17 cellular contexts compared by ENCODE assay signal in the genomic region with DNA sequence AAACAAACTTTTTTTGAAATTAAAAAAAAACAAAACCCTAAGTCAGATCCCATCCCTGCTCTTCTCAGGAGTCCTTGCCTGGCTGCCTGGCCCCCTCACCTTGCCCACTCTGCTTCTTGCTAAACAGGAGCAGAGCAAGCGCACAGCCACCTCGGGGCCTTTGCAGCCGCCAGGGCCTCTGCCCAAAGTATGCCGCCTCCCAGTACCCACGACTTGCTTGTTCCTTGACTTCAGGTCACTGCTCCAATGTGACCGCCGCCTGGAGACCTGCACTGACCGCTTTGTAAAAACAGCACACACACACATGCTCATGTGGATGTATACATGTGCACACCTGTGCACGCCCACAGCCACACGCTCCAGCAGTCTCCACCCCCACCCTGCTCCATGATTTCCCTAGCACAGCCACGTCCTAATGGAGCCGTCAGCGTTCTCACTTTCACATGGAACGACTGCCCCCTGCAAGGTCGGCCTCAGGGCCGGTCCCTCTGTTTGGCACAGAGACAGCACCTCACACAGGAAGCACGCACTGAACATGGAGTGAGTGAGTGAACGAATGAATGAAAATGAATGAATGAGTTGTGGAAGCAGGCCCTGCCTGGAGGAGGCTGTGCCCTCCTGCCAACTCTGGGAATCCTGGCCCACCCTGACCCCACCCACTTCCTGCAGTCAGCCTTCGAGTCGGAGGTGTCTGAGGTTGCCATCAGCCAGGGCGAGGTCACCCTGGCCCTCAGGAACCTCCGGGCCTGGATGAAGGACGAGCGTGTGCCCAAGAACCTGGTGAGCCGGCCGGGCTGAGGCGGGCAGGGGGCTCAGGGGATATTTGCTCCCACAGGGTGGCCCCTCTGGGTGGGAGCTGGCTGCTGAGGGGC. TPM values are rescaled to one million over a fixed set of nuclear protein-coding genes. Genes with fewer than 3 reads are reported as not detected.
A peak's percentile ranks its signal among the peaks of the same experiment; 100 is the strongest.
DNase-seq lines count a peak whose midpoint lies in the region; ATAC-seq, FAIRE-seq and TF ChIP-seq lines count a peak whose summit lies in the region.
"Had no signal": no experiment of that assay in that cellular context is flagged by ENCODE, and none has a peak within 500 bp of the region (broad histone marks: within the 10 kb centered on the region; RNA-seq: fewer than 3 reads in every experiment).

No MANE protein-coding gene starts in this region.

- H3K9ac ChIP-seq in HepG2 (ENCODE audit: insufficient read depth, low read depth, low read length) (peak overlapping the region; percentile 11; the same call in 1 of the 2 replicates), astrocyte (ENCODE audit: low read length) (no peak overlapping the region)
- H3K9ac ChIP-seq: KMS-11 had no signal

- H3K36me3 ChIP-seq in HepG2 (replicated peaks in 1 of 2; ENCODE audit: control insufficient read depth in 1 of 2, insufficient read depth in 2 of 2, low read length in 2 of 2) (no peaks in the 10 kb centered on the region), right lobe of liver (no peaks in the 10 kb centered on the region), astrocyte (ENCODE audit: insufficient read depth, low read length) (no peaks in the 10 kb centered on the region)

- H3K36me3 Mint-ChIP-seq in astrocyte (ENCODE audit: low read depth, unreplicated experiment) (peaks cover 2% of the 10 kb centered on the region), mesothelial cell of epicardium (no peaks in the 10 kb centered on the region)

- H3K4me3 ChIP-seq in HepG2 (replicated peaks in 1 of 3; ENCODE audit: insufficient read depth in 1 of 3, low read depth in 2 of 3, low read length in 3 of 3) (no peak overlapping the region), right lobe of liver (no peak overlapping the region), astrocyte (ENCODE audit: insufficient read depth, low read depth, low read length) (no peak overlapping the region)
- H3K4me3 ChIP-seq: MG63 had no signal

- H3K27me3 ChIP-seq in HepG2 (ENCODE audit: control insufficient read depth in 1 of 2, insufficient read depth in 2 of 2, low read length in 2 of 2) (no peaks in the 10 kb centered on the region), right lobe of liver (no peaks in the 10 kb centered on the region), astrocyte (ENCODE audit: insufficient read depth, low read length) (no peaks in the 10 kb centered on the region)
- H3K27me3 ChIP-seq: MG63 had no signal

- H3K4me1 Mint-ChIP-seq in astrocyte (ENCODE audit: low read depth, unreplicated experiment) = peaks cover 9% of the 10 kb centered on the region
- H3K4me1 Mint-ChIP-seq in mesothelial cell of epicardium = peaks cover 30% of the 10 kb centered on the region

- no peak for FAIRE-seq in HepG2 (lab: Jason Lieb, UNC)
- FAIRE-seq in astrocyte (lab: Jason Lieb, UNC) = no peak
- FAIRE-seq: GM18507 had no signal

- peak overlapping the region; percentile 87 for H3K27ac ChIP-seq in HepG2 (ENCODE audit: extremely low read length, insufficient read depth, low read length)
- H3K27ac ChIP-seq in right lobe of liver = no peak overlapping the region
- H3K27ac ChIP-seq in astrocyte (ENCODE audit: low read depth, low read length) = no peak overlapping the region
- H3K27ac ChIP-seq: C4-2B, KMS-11 had no signal

- no peak for TF ChIP-seq RAD21 in HepG2 (CRISPR knock-in tag; IDR thresholded peaks at IDR 0.05)

- ATAC-seq in HepG2 = no peak
- ATAC-seq in right lobe of liver = no peak
- no peak for ATAC-seq in SK-N-SH treated with all-trans-retinoic acid at 6 μM for 48 hours
- ATAC-seq in sciatic nerve = no peak
- no peak for ATAC-seq in left lobe of liver

- no peaks in the 10 kb centered on the region for H3K9me3 ChIP-seq in HepG2 (ENCODE audit: low read length)
- no peaks in the 10 kb centered on the region for H3K9me3 ChIP-seq in right lobe of liver
- no peaks in the 10 kb centered on the region for H3K9me3 ChIP-seq in astrocyte (ENCODE audit: insufficient read depth, low read depth, low read length)
- H3K9me3 ChIP-seq: MG63 had no signal

- H3K4me3 Mint-ChIP-seq in astrocyte (ENCODE audit: unreplicated experiment) (peak overlapping the region; percentile 29), mesothelial cell of epicardium (no peak overlapping the region)

- H3K79me2 ChIP-seq in HepG2 (ENCODE audit: insufficient read depth, low read length) (no peaks in the 10 kb centered on the region), astrocyte (ENCODE audit: insufficient read depth, low read length) (no peaks in the 10 kb centered on the region)

- H3K9me3 Mint-ChIP-seq in astrocyte (ENCODE audit: unreplicated experiment) = no peaks in the 10 kb centered on the region
- H3K9me3 Mint-ChIP-seq in mesothelial cell of epicardium = no peaks in the 10 kb centered on the region

- no peak for DNase-seq in HepG2 (ENCODE audit: low spot score)
- no peak for DNase-seq in right lobe of liver
- DNase-seq in astrocyte (ENCODE audit: low read depth) = no peak
- DNase-seq in mesothelial cell of epicardium (ENCODE audit: low spot score in 2 of 2, unreplicated experiment in 2 of 2) = no peak
- DNase-seq in sciatic nerve (ENCODE audit: low spot score) = no peak
- DNase-seq in iPS-NIHi11 (ENCODE audit: low spot score) = no peak
- no peak for DNase-seq in left lobe of liver (ENCODE audit: low spot score)
- DNase-seq: 8988T, HCEC 1CT, MG63, NCI-H1092 treated with DMSO at 0.1 percent for 48 hours, NCI-H1694 treated with DMSO at 0.1 percent for 48 hours, NCI-H446 had no signal

- intact Hi-C loops in HepG2 (cut with micrococcal nuclease; ENCODE audit: unreplicated experiment) = loop anchor here (1.0 kb wide), 1 partner anchor 9 kb away; no protein-coding TSS in a partner anchor
- intact Hi-C loops in right lobe of liver (cut with DNase I) = no loop called here
- intact Hi-C loops in sciatic nerve (cut with DNase I) = no loop called here

- no peak for TF ChIP-seq POLR2A in HepG2 (IDR thresholded peaks at IDR 0.05; ENCODE audit: insufficient read depth in 1 of 2, low read depth in 2 of 2, low read length in 2 of 2)
- TF ChIP-seq POLR2A in right lobe of liver (IDR thresholded peaks at IDR 0.05) = no peak

- POLR2A ChIA-PET in HepG2 (lab: Yijun Ruan, JAX) = no interaction called here

- 88% methylated on average over 18 of the region's 27 CpGs for WGBS in HepG2 (ENCODE audit: low lambda C conversion rate)
- WGBS in right lobe of liver (ENCODE audit: insufficient coverage, low coverage, low lambda C conversion rate, missing lambda C conversion rate) = 79% methylated on average over 17 of the region's 27 CpGs

- H2AFZ ChIP-seq in HepG2 (ENCODE audit: low read length) (no peak overlapping the region), astrocyte (ENCODE audit: low read depth, low read length) (no peak overlapping the region)

- H3K4me1 ChIP-seq in HepG2 (ENCODE audit: insufficient read depth, low read length) = peaks cover 75% of the 10 kb centered on the region
- peaks cover 0 to 7% (median 0%) of the 10 kb centered on the region in 4 donors for H3K4me1 ChIP-seq in right lobe of liver
- peaks cover 19% of the 10 kb centered on the region for H3K4me1 ChIP-seq in astrocyte (ENCODE audit: insufficient read depth, low read length)

- H4K20me1 ChIP-seq in HepG2 (ENCODE audit: insufficient read depth, low read length) = no peaks in the 10 kb centered on the region
- no peaks in the 10 kb centered on the region for H4K20me1 ChIP-seq in astrocyte (ENCODE audit: insufficient read depth, low read length)

- TF ChIP-seq EP300 in HepG2 (IDR thresholded peaks at IDR 0.05; ENCODE audit: low read depth in 2 of 2, low read length in 2 of 2) = no peak
- no peak for TF ChIP-seq EP300 in HepG2 (CRISPR knock-in tag; IDR thresholded peaks at IDR 0.05; ENCODE audit: borderline replicate concordance)

- H3K27me3 Mint-ChIP-seq in astrocyte (ENCODE audit: low read depth, unreplicated experiment) = peaks cover 4% of the 10 kb centered on the region
- H3K27me3 Mint-ChIP-seq in mesothelial cell of epicardium (ENCODE audit: low read depth) = no peaks in the 10 kb centered on the region

- in situ Hi-C loops in HepG2 (cut with HindIII; ENCODE audit: extremely low pct_ligation_motif_present, low pct_unique_long_range_greater_than_20kb) = no loop called here

- CTCF ChIA-PET in HepG2 (lab: Yijun Ruan, JAX; ENCODE audit: low intra/inter-chr PET ratio, low total read pairs) = no interaction called here

- TF ChIP-seq CTCF in HepG2 (CRISPR knock-in tag; IDR thresholded peaks at IDR 0.05) (no peak), right lobe of liver (IDR thresholded peaks at IDR 0.05) (no peak), astrocyte (IDR thresholded peaks at IDR 0.05; ENCODE audit: insufficient read depth, low read depth, low read length) (no peak), mesothelial cell of epicardium (IDR thresholded peaks at IDR 0.05; ENCODE audit: unreplicated experiment) (no peak)

- peak overlapping the region; percentile 95; the same call in 1 of the 2 replicates for H3K4me2 ChIP-seq in HepG2 (ENCODE audit: low read depth, low read length)
- no peak overlapping the region for H3K4me2 ChIP-seq in astrocyte (ENCODE audit: low read length)
- H3K4me2 ChIP-seq: KMS-11 had no signal

- no TSS peak for BruUV-seq in HepG2 (replicated peaks; lab: Mats Ljungman, UMichigan)

- H3K27ac Mint-ChIP-seq in astrocyte (ENCODE audit: unreplicated experiment) (no peak overlapping the region), mesothelial cell of epicardium (peak overlapping the region; percentile 24)

RNA-seq across cellular contexts. Expression of gene ALDH3B1, which starts 8.0 kb away (rescaled TPM):
- total RNA-seq in HepG2 (2016; rRNA removed; fragmentation: Illumina TruSeq; extraction: Trizol) (4.0 and 4.5 TPM in 2 replicates), right lobe of liver (1 to 10 TPM; 2.3 to 7.4 (median 4.4) TPM), astrocyte (1.1 and 1.3 TPM in 2 replicates), mesothelial cell of epicardium (1.4 to 1.8 TPM (median 1.7 TPM) in 3 replicates), sciatic nerve (46.7 TPM), left lobe of liver (3.2 TPM)
- 0.62 and 0.91 TPM in 2 replicates for total RNA-seq in HepG2 (2016; cell fraction: cytosol; rRNA removed; fragmentation: Illumina TruSeq; extraction: Trizol; ENCODE audit: low read depth)
- total RNA-seq in HepG2 (2016; cell fraction: insoluble cytoplasmic fraction; rRNA removed; fragmentation: Illumina TruSeq; extraction: Trizol) = 4.3 and 4.5 TPM in 2 replicates
- 2.2 and 2.4 TPM in 2 replicates for total RNA-seq in HepG2 (2016; cell fraction: membrane; rRNA removed; fragmentation: Illumina TruSeq; extraction: Trizol)
- 1.6 and 2.1 TPM in 2 replicates for total RNA-seq in HepG2 (2016; cell fraction: nucleus; rRNA removed; fragmentation: Illumina TruSeq; extraction: Trizol)
- polyA plus RNA-seq in HepG2 (2011; rRNA removed) = 5.1 and 6.7 TPM in 2 replicates
- 2.8 and 5.9 TPM in 2 replicates for polyA plus RNA-seq in HepG2 (2011; cell fraction: cytosol; rRNA removed)
- 5.1 and 6.8 TPM in 2 replicates for polyA plus RNA-seq in HepG2 (2011; cell fraction: nucleus; rRNA removed)
- polyA plus RNA-seq in HepG2 (2012) = 2.1 and 3.2 TPM in 2 replicates
- polyA plus RNA-seq in HepG2 (2016; cell fraction: cytosol; fragmentation: Illumina TruSeq; extraction: Trizol; ENCODE audit: low read depth) = 0.81 and 0.85 TPM in 2 replicates
- 4.5 and 4.7 TPM in 2 replicates for polyA plus RNA-seq in HepG2 (2016; cell fraction: insoluble cytoplasmic fraction; fragmentation: Illumina TruSeq; extraction: Trizol; ENCODE audit: low read depth)
- polyA plus RNA-seq in HepG2 (2016; cell fraction: membrane; fragmentation: Illumina TruSeq; extraction: Trizol; ENCODE audit: low read depth) = 1.9 and 2.1 TPM in 2 replicates
- 4.1 and 4.6 TPM in 2 replicates for polyA plus RNA-seq in HepG2 (2016; cell fraction: nucleus; fragmentation: Illumina TruSeq; extraction: Trizol; ENCODE audit: insufficient read depth, low read depth)
- polyA minus RNA-seq in HepG2 (2011; rRNA and poly(A)+ RNA removed; ENCODE audit: low replicate concordance) = 7.3 and 37.4 TPM in 2 replicates
- 2.2 and 3.3 TPM in 2 replicates for polyA minus RNA-seq in HepG2 (2011; cell fraction: cytosol; rRNA and poly(A)+ RNA removed)
- polyA minus RNA-seq in HepG2 (2011; cell fraction: nucleus; rRNA and poly(A)+ RNA removed) = 1.6 and 3.1 TPM in 2 replicates

RNA-seq across cellular contexts. Expression of gene NDUFS8, which starts 12.4 kb away (rescaled TPM):
- 120 and 158 TPM in 2 replicates for total RNA-seq in HepG2 (2016; rRNA removed; fragmentation: Illumina TruSeq; extraction: Trizol)
- total RNA-seq in HepG2 (2016; cell fraction: cytosol; rRNA removed; fragmentation: Illumina TruSeq; extraction: Trizol; ENCODE audit: low read depth) = 120 and 122 TPM in 2 replicates
- 111 and 153 TPM in 2 replicates for total RNA-seq in HepG2 (2016; cell fraction: insoluble cytoplasmic fraction; rRNA removed; fragmentation: Illumina TruSeq; extraction: Trizol)
- 119 and 125 TPM in 2 replicates for total RNA-seq in HepG2 (2016; cell fraction: membrane; rRNA removed; fragmentation: Illumina TruSeq; extraction: Trizol)
- total RNA-seq in HepG2 (2016; cell fraction: nucleus; rRNA removed; fragmentation: Illumina TruSeq; extraction: Trizol) = 68.1 and 87.4 TPM in 2 replicates
- 96.7 and 101 TPM in 2 replicates for polyA plus RNA-seq in HepG2 (2011; rRNA removed)
- polyA plus RNA-seq in HepG2 (2011; cell fraction: cytosol; rRNA removed) = 77.4 and 163 TPM in 2 replicates
- 142 and 151 TPM in 2 replicates for polyA plus RNA-seq in HepG2 (2011; cell fraction: nucleus; rRNA removed)
- polyA plus RNA-seq in HepG2 (2012) = 65.2 and 96.9 TPM in 2 replicates
- 109 and 135 TPM in 2 replicates for polyA plus RNA-seq in HepG2 (2016; cell fraction: cytosol; fragmentation: Illumina TruSeq; extraction: Trizol; ENCODE audit: low read depth)
- 108 and 124 TPM in 2 replicates for polyA plus RNA-seq in HepG2 (2016; cell fraction: insoluble cytoplasmic fraction; fragmentation: Illumina TruSeq; extraction: Trizol; ENCODE audit: low read depth)
- polyA plus RNA-seq in HepG2 (2016; cell fraction: membrane; fragmentation: Illumina TruSeq; extraction: Trizol; ENCODE audit: low read depth) = 110 and 125 TPM in 2 replicates
- 158 and 161 TPM in 2 replicates for polyA plus RNA-seq in HepG2 (2016; cell fraction: nucleus; fragmentation: Illumina TruSeq; extraction: Trizol; ENCODE audit: insufficient read depth, low read depth)
- 172 and 212 TPM in 2 replicates for polyA minus RNA-seq in HepG2 (2011; rRNA and poly(A)+ RNA removed; ENCODE audit: low replicate concordance)
- polyA minus RNA-seq in HepG2 (2011; cell fraction: cytosol; rRNA and poly(A)+ RNA removed) = 66.2 and 72.5 TPM in 2 replicates
- 33.6 and 40.9 TPM in 2 replicates for polyA minus RNA-seq in HepG2 (2011; cell fraction: nucleus; rRNA and poly(A)+ RNA removed)
- 100 to 1,000 TPM in 3 of 6 experiments, 10 to 100 TPM in 3; 61.9 to 159 (median 88.4) TPM for total RNA-seq in right lobe of liver
- total RNA-seq in astrocyte = 159 and 170 TPM in 2 replicates
- 125 to 140 TPM (median 132 TPM) in 3 replicates for total RNA-seq in mesothelial cell of epicardium
- 63.9 TPM for total RNA-seq in sciatic nerve
- 104 TPM for total RNA-seq in left lobe of liver

RNA-seq across cellular contexts. Expression of gene UNC93B1, which starts 14.2 kb away (rescaled TPM):
- total RNA-seq in HepG2 (2016; rRNA removed; fragmentation: Illumina TruSeq; extraction: Trizol) (2.3 and 8.8 TPM in 2 replicates), right lobe of liver (10 to 100 TPM; 13.3 to 21.4 (median 17.9) TPM), astrocyte (37.3 and 39.6 TPM in 2 replicates), mesothelial cell of epicardium (19.0 to 23.7 TPM (median 20.4 TPM) in 3 replicates), sciatic nerve (37.0 TPM), left lobe of liver (18.9 TPM)
- 3.9 and 4.4 TPM in 2 replicates for total RNA-seq in HepG2 (2016; cell fraction: cytosol; rRNA removed; fragmentation: Illumina TruSeq; extraction: Trizol; ENCODE audit: low read depth)
- 2.9 and 9.2 TPM in 2 replicates for total RNA-seq in HepG2 (2016; cell fraction: insoluble cytoplasmic fraction; rRNA removed; fragmentation: Illumina TruSeq; extraction: Trizol)
- 4.6 and 5.3 TPM in 2 replicates for total RNA-seq in HepG2 (2016; cell fraction: membrane; rRNA removed; fragmentation: Illumina TruSeq; extraction: Trizol)
- 10.8 and 10.9 TPM in 2 replicates for total RNA-seq in HepG2 (2016; cell fraction: nucleus; rRNA removed; fragmentation: Illumina TruSeq; extraction: Trizol)
- polyA plus RNA-seq in HepG2 (2011; rRNA removed) = 18.9 and 25.3 TPM in 2 replicates
- 14.1 and 18.0 TPM in 2 replicates for polyA plus RNA-seq in HepG2 (2011; cell fraction: cytosol; rRNA removed)
- 71.1 and 107 TPM in 2 replicates for polyA plus RNA-seq in HepG2 (2011; cell fraction: nucleus; rRNA removed)
- 8.1 and 8.5 TPM in 2 replicates for polyA plus RNA-seq in HepG2 (2012)
- 1.5 and 2.4 TPM in 2 replicates for polyA plus RNA-seq in HepG2 (2016; cell fraction: cytosol; fragmentation: Illumina TruSeq; extraction: Trizol; ENCODE audit: low read depth)
- polyA plus RNA-seq in HepG2 (2016; cell fraction: insoluble cytoplasmic fraction; fragmentation: Illumina TruSeq; extraction: Trizol; ENCODE audit: low read depth) = 2.4 and 2.7 TPM in 2 replicates
- 3.0 and 3.2 TPM in 2 replicates for polyA plus RNA-seq in HepG2 (2016; cell fraction: membrane; fragmentation: Illumina TruSeq; extraction: Trizol; ENCODE audit: low read depth)
- 17.9 and 19.5 TPM in 2 replicates for polyA plus RNA-seq in HepG2 (2016; cell fraction: nucleus; fragmentation: Illumina TruSeq; extraction: Trizol; ENCODE audit: insufficient read depth, low read depth)
- 56.7 and 87.2 TPM in 2 replicates for polyA minus RNA-seq in HepG2 (2011; rRNA and poly(A)+ RNA removed; ENCODE audit: low replicate concordance)
- polyA minus RNA-seq in HepG2 (2011; cell fraction: cytosol; rRNA and poly(A)+ RNA removed) = 10.2 and 12.8 TPM in 2 replicates
- polyA minus RNA-seq in HepG2 (2011; cell fraction: nucleus; rRNA and poly(A)+ RNA removed) = 7.0 and 9.1 TPM in 2 replicates

RNA-seq across cellular contexts. Expression of gene TCIRG1, which starts 20.7 kb away (rescaled TPM):
- total RNA-seq in HepG2 (2016; rRNA removed; fragmentation: Illumina TruSeq; extraction: Trizol) (9.9 and 48.0 TPM in 2 replicates), right lobe of liver (10 to 100 TPM; 39.4 to 97.1 (median 69.3) TPM), astrocyte (55.1 and 56.5 TPM in 2 replicates), mesothelial cell of epicardium (60.0 to 63.4 TPM (median 60.5 TPM) in 3 replicates), sciatic nerve (128 TPM), left lobe of liver (66.5 TPM)
- total RNA-seq in HepG2 (2016; cell fraction: cytosol; rRNA removed; fragmentation: Illumina TruSeq; extraction: Trizol; ENCODE audit: low read depth) = 10.6 and 10.9 TPM in 2 replicates
- 7.6 and 52.5 TPM in 2 replicates for total RNA-seq in HepG2 (2016; cell fraction: insoluble cytoplasmic fraction; rRNA removed; fragmentation: Illumina TruSeq; extraction: Trizol)
- total RNA-seq in HepG2 (2016; cell fraction: membrane; rRNA removed; fragmentation: Illumina TruSeq; extraction: Trizol) = 8.3 and 8.4 TPM in 2 replicates
- total RNA-seq in HepG2 (2016; cell fraction: nucleus; rRNA removed; fragmentation: Illumina TruSeq; extraction: Trizol) = 57.2 and 73.6 TPM in 2 replicates
- 69.6 and 97.2 TPM in 2 replicates for polyA plus RNA-seq in HepG2 (2011; rRNA removed)
- 25.1 and 41.9 TPM in 2 replicates for polyA plus RNA-seq in HepG2 (2011; cell fraction: cytosol; rRNA removed)
- 1,399 and 1,906 TPM in 2 replicates for polyA plus RNA-seq in HepG2 (2011; cell fraction: nucleus; rRNA removed)
- polyA plus RNA-seq in HepG2 (2012) = 23.6 and 37.0 TPM in 2 replicates
- 3.6 and 4.6 TPM in 2 replicates for polyA plus RNA-seq in HepG2 (2016; cell fraction: cytosol; fragmentation: Illumina TruSeq; extraction: Trizol; ENCODE audit: low read depth)
- polyA plus RNA-seq in HepG2 (2016; cell fraction: insoluble cytoplasmic fraction; fragmentation: Illumina TruSeq; extraction: Trizol; ENCODE audit: low read depth) = 7.3 and 10.3 TPM in 2 replicates
- polyA plus RNA-seq in HepG2 (2016; cell fraction: membrane; fragmentation: Illumina TruSeq; extraction: Trizol; ENCODE audit: low read depth) = 5.5 and 6.6 TPM in 2 replicates
- polyA plus RNA-seq in HepG2 (2016; cell fraction: nucleus; fragmentation: Illumina TruSeq; extraction: Trizol; ENCODE audit: insufficient read depth, low read depth) = 176 and 189 TPM in 2 replicates
- polyA minus RNA-seq in HepG2 (2011; rRNA and poly(A)+ RNA removed; ENCODE audit: low replicate concordance) = 49.2 and 98.2 TPM in 2 replicates
- polyA minus RNA-seq in HepG2 (2011; cell fraction: cytosol; rRNA and poly(A)+ RNA removed) = 22.7 and 28.6 TPM in 2 replicates
- polyA minus RNA-seq in HepG2 (2011; cell fraction: nucleus; rRNA and poly(A)+ RNA removed) = 100 and 121 TPM in 2 replicates
